8 cellular contexts compared by ENCODE assay signal in the genomic region with DNA sequence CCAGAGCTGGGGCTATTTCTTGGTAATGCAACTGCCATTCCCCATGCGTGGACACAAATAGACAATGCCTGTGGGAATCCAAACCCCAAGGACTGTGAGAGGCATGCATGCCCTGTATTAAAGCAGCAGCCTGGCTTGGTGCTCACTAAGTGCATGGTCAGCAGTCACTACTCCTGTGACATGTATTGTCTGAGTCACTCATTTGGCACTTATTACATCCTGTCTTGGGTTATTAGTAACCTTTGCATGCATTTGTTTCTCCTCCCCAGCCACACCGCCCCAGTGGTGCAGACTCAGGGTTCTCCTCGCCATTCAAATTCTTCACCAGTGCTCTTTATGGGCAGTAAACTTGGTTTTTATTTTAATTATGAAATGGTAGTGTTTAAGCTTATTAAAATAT. TPM values are rescaled to one million over a fixed set of nuclear protein-coding genes. Genes with fewer than 3 reads are reported as not detected.
DNase-seq lines count a peak whose midpoint lies in the region; ATAC-seq and TF ChIP-seq lines count a peak whose summit lies in the region.

No MANE protein-coding gene starts in this region.

- no peaks in the 10 kb centered on the region for H3K36me3 Mint-ChIP-seq in activated naive CD8-positive, alpha-beta T cell treated with anti-CD3 and anti-CD28 coated beads, Interleukin-2, amount 50 U/mL, for 24 hours (ENCODE audit: low read depth)

- H3K9me3 Mint-ChIP-seq in activated naive CD8-positive, alpha-beta T cell treated with anti-CD3 and anti-CD28 coated beads, Interleukin-2, amount 50 U/mL, for 24 hours: no peaks in the 10 kb centered on the region

- H3K4me1 ChIP-seq in right atrium auricular region (peaks cover 0 to 47% of the 10 kb centered on the region in 2 donors), right lobe of liver (peaks cover 0 to 9% (median 4%) of the 10 kb centered on the region in 4 donors), prostate gland (replicated peaks) (no peaks in the 10 kb centered on the region)

- no peak overlapping the region for H3K4me3 ChIP-seq in right atrium auricular region
- no peak overlapping the region for H3K4me3 ChIP-seq in right lobe of liver
- no peak overlapping the region for H3K4me3 ChIP-seq in prostate gland

- no peak overlapping the region for H3K27ac Mint-ChIP-seq in activated naive CD8-positive, alpha-beta T cell treated with anti-CD3 and anti-CD28 coated beads, Interleukin-2, amount 50 U/mL, for 24 hours

- 75% methylated on average over 2 of the region's 3 CpGs for WGBS in right lobe of liver (ENCODE audit: insufficient coverage, low coverage, low lambda C conversion rate, missing lambda C conversion rate)
- WGBS in prostate gland: 82% methylated on average over 3 of the region's 3 CpGs

- TF ChIP-seq POLR2A in right lobe of liver (IDR thresholded peaks at IDR 0.05) (no peak), prostate gland (IDR thresholded peaks at IDR 0.05) (no peak)

- peak; percentile 69 for ATAC-seq in Right ventricle myocardium inferior
- peak; percentile 97 for ATAC-seq in HG03342 (IDR thresholded peaks at IDR 0.05; ENCODE audit: unreplicated experiment)
- peak; percentile 66 for ATAC-seq in activated naive CD8-positive, alpha-beta T cell treated with anti-CD3 and anti-CD28 coated beads, Interleukin-2, amount 50 U/mL, for 24 hours
- peak; percentile 81 to 98 (median 90) for ATAC-seq in right lobe of liver
- no peak for ATAC-seq in GM18502 (IDR thresholded peaks at IDR 0.05; ENCODE audit: poor library complexity, unreplicated experiment)

- H3K27me3 Mint-ChIP-seq in activated naive CD8-positive, alpha-beta T cell treated with anti-CD3 and anti-CD28 coated beads, Interleukin-2, amount 50 U/mL, for 24 hours: no peaks in the 10 kb centered on the region

- H3K36me3 ChIP-seq in right atrium auricular region (no peaks in the 10 kb centered on the region), right lobe of liver (no peaks in the 10 kb centered on the region), prostate gland (no peaks in the 10 kb centered on the region)

- H3K9me3 ChIP-seq in right atrium auricular region: no peaks in the 10 kb centered on the region
- no peaks in the 10 kb centered on the region for H3K9me3 ChIP-seq in right lobe of liver
- no peaks in the 10 kb centered on the region for H3K9me3 ChIP-seq in prostate gland

- intact Hi-C loops in Right ventricle myocardium inferior (cut with DNase I) (no loop called here), right lobe of liver (cut with DNase I) (no loop called here), prostate gland (cut with DNase I) (no loop called here)

- no peak overlapping the region for H3K4me3 Mint-ChIP-seq in activated naive CD8-positive, alpha-beta T cell treated with anti-CD3 and anti-CD28 coated beads, Interleukin-2, amount 50 U/mL, for 24 hours

- H3K27me3 ChIP-seq in right atrium auricular region (no peaks in the 10 kb centered on the region), right lobe of liver (no peaks in the 10 kb centered on the region), prostate gland (replicated peaks; ENCODE audit: insufficient read depth) (no peaks in the 10 kb centered on the region)

- H3K4me1 Mint-ChIP-seq in activated naive CD8-positive, alpha-beta T cell treated with anti-CD3 and anti-CD28 coated beads, Interleukin-2, amount 50 U/mL, for 24 hours: peaks cover 5% of the 10 kb centered on the region

- DNase-seq in Right ventricle myocardium inferior (ENCODE audit: missing footprints): no peak
- DNase-seq in right atrium auricular region (ENCODE audit: low spot score): no peak
- DNase-seq in activated naive CD8-positive, alpha-beta T cell treated with anti-CD3 and anti-CD28 coated beads, Interleukin-2, amount 50 U/mL, for 24 hours: no peak
- peak in 1 of 3 donors; percentile 35 for DNase-seq in right lobe of liver
- no peak for DNase-seq in NCI-H2171 (lab: John Stamatoyannopoulos, UW)
- no peak for DNase-seq in prostate gland (ENCODE audit: low spot score)

- TF ChIP-seq CTCF in right atrium auricular region (IDR thresholded peaks at IDR 0.05): no peak
- no peak for TF ChIP-seq CTCF in right lobe of liver (IDR thresholded peaks at IDR 0.05)
- no peak for TF ChIP-seq CTCF in prostate gland (IDR thresholded peaks at IDR 0.05)

- H3K27ac ChIP-seq in right atrium auricular region: no peak overlapping the region
- H3K27ac ChIP-seq in right lobe of liver: no peak overlapping the region
- H3K27ac ChIP-seq in prostate gland: no peak overlapping the region

RNA-seq across cellular contexts. Expression of gene PRKCE, which starts 30.2 kb away (rescaled TPM):
- total RNA-seq in Right ventricle myocardium inferior (17.8 TPM), right atrium auricular region (10 to 100 TPM in 1 of 2 donors, 1 to 10 TPM in 1; 7.2 to 11.8 TPM), right lobe of liver (10 to 100 TPM in 4 of 6 experiments, 1 to 10 TPM in 2; 5.2 to 18.8 (median 11.0) TPM), prostate gland (10 to 100 TPM in 1 of 2 donors, 1 to 10 TPM in 1; 7.2 to 25.4 TPM)
